In the genomic region with DNA sequence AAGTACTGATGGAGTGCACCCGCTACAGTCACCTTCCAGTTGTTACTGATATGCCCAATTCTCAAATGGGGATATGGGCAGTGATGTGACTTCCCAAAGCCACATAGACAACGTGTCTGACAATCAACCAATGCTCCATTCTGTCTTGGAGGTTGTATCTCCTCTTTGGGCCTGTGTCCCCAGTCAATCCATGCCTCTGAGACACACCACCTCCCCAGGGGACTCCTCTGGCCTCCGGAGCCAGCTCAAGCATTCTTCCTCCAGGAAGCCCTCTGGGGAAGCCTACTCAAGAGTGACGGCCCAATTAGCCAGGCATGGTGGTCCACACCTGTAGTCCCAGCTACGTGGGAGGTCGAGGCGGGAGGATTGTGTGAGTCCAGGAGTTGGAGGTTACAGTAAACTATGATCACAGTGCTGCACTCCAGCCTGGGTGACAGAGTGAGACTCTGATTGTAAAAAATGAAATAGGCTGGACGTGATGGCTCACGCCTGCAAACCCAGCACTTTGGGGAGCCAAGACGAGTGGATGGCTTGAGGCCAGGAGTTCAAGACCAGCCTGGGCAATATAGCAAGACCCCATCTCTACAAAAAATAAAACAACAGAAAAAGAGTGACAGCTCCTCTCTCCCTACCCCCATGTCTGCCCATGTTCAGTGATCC, we compare ENCODE assay signal across 11 cellular contexts. TPM values are rescaled to one million over a fixed set of nuclear protein-coding genes. Genes with fewer than 3 reads are reported as not detected.
DNase-seq lines count a peak whose midpoint lies in the region; ATAC-seq and TF ChIP-seq lines count a peak whose summit lies in the region.
"Had no signal": no experiment of that assay in that cellular context is flagged by ENCODE, and none has a peak within 500 bp of the region (broad histone marks: within the 10 kb centered on the region; RNA-seq: fewer than 3 reads in every experiment).

No MANE protein-coding gene starts in this region.

- H3K27me3 ChIP-seq in GM23338 (ENCODE audit: insufficient read depth) = no peaks in the 10 kb centered on the region
- H3K27me3 ChIP-seq: ascending aorta had no signal

- H3K4me3 ChIP-seq in AG10803 (ENCODE audit: low read length) = no peak overlapping the region
- H3K4me3 ChIP-seq in GM23338 = no peak overlapping the region
- H3K4me3 ChIP-seq: ascending aorta had no signal

- no peak overlapping the region for H2AFZ ChIP-seq in GM23338

- peak; percentile 50 for DNase-seq in AG10803 (ENCODE audit: low read depth)
- DNase-seq in GM23338 (ENCODE audit: low spot score) = peak; percentile 62
- DNase-seq in activated CD4-positive, alpha-beta memory T cell treated with anti-CD3 and anti-CD28 coated beads, Interleukin-2, amount 10 ng/mL, durations not matched to agents 7 days and 5 days = peak; percentile 35
- peak; percentile 3 for DNase-seq in iPS-NIHi11 (ENCODE audit: low spot score)
- DNase-seq in NCI-H1930 (lab: John Stamatoyannopoulos, UW) = no peak
- no peak for DNase-seq in NCI-H510A treated with DMSO at 0.1 percent for 48 hours (lab: John Stamatoyannopoulos, UW)
- DNase-seq in iPS-NIHi7 (ENCODE audit: extremely low spot score) = no peak
- no peak for DNase-seq in effector CD8-positive, alpha-beta T cell (lab: John Stamatoyannopoulos, UW)
- DNase-seq: midbrain, NCI-H69 had no signal

- no peak for TF ChIP-seq CTCF in AG10803 (conservative IDR thresholded peaks at IDR 0.05; ENCODE audit: low read length)
- TF ChIP-seq CTCF in GM23338 (conservative IDR thresholded peaks at IDR 0.05; ENCODE audit: low read depth in 2 of 2) = no peak

- H3K36me3 ChIP-seq in GM23338 (ENCODE audit: insufficient read depth) = peaks cover 46% of the 10 kb centered on the region

- H3K4me1 ChIP-seq in GM23338 (ENCODE audit: insufficient read depth) = no peaks in the 10 kb centered on the region; the same call in 1 of the 2 replicates
- H3K4me1 ChIP-seq: ascending aorta had no signal

- CTCF ChIA-PET in activated CD4-positive, alpha-beta memory T cell treated with anti-CD3 and anti-CD28 coated beads, Interleukin-2, amount 10 ng/mL, durations not matched to agents 7 days and 5 days (lab: Charles Lee) = interaction anchor here (4.4 kb wide), 1 partner anchor 36 kb away, joined by 33 read pairs; no protein-coding TSS in a partner anchor

- peaks cover 43% of the 10 kb centered on the region for H3K9me3 Mint-ChIP-seq in GM23338
- no peaks in the 10 kb centered on the region for H3K9me3 Mint-ChIP-seq in activated CD4-positive, alpha-beta memory T cell treated with anti-CD3 and anti-CD28 coated beads, Interleukin-2, amount 10 ng/mL, durations not matched to agents 7 days and 5 days

- POLR2A ChIA-PET in activated CD4-positive, alpha-beta memory T cell treated with anti-CD3 and anti-CD28 coated beads, Interleukin-2, amount 10 ng/mL, durations not matched to agents 7 days and 5 days (lab: Charles Lee) = interaction anchor here (1.0 to 4.3 kb wide), 7 partner anchors 12 to 126 kb away, joined by 3 to 20 read pairs (median 9); no protein-coding TSS in a partner anchor

- H3K4me3 Mint-ChIP-seq in GM23338 = peak overlapping the region; percentile 29; the same call in 2 of the 3 replicates
- H3K4me3 Mint-ChIP-seq in activated CD4-positive, alpha-beta memory T cell treated with anti-CD3 and anti-CD28 coated beads, Interleukin-2, amount 10 ng/mL, durations not matched to agents 7 days and 5 days = peak overlapping the region; percentile 24

- H3K27ac Mint-ChIP-seq in GM23338 = peak overlapping the region; percentile 26; the same call in 1 of the 2 replicates
- peak overlapping the region; percentile 79 for H3K27ac Mint-ChIP-seq in activated CD4-positive, alpha-beta memory T cell treated with anti-CD3 and anti-CD28 coated beads, Interleukin-2, amount 10 ng/mL, durations not matched to agents 7 days and 5 days

- peaks cover 16% of the 10 kb centered on the region for H3K79me2 ChIP-seq in GM23338 (replicated peaks; ENCODE audit: insufficient read depth)

- H3K9me2 ChIP-seq in GM23338 (ENCODE audit: insufficient read depth) = no peaks in the 10 kb centered on the region

- H3K4me2 ChIP-seq in GM23338 = no peak overlapping the region

- ATAC-seq in GM23338 = peak; percentile 1

- peaks cover 19% of the 10 kb centered on the region for H3K4me1 Mint-ChIP-seq in GM23338
- peaks cover 30% of the 10 kb centered on the region for H3K4me1 Mint-ChIP-seq in activated CD4-positive, alpha-beta memory T cell treated with anti-CD3 and anti-CD28 coated beads, Interleukin-2, amount 10 ng/mL, durations not matched to agents 7 days and 5 days

- H3K27me3 Mint-ChIP-seq in GM23338 (ENCODE audit: insufficient read depth, low read depth, poor library complexity) = peaks cover 92% of the 10 kb centered on the region
- no peaks in the 10 kb centered on the region for H3K27me3 Mint-ChIP-seq in activated CD4-positive, alpha-beta memory T cell treated with anti-CD3 and anti-CD28 coated beads, Interleukin-2, amount 10 ng/mL, durations not matched to agents 7 days and 5 days

- H3K27ac ChIP-seq in GM23338 (ENCODE audit: low read depth) = no peak overlapping the region
- H3K27ac ChIP-seq: ascending aorta had no signal

- peaks cover 49% of the 10 kb centered on the region for H3F3A ChIP-seq in GM23338 (replicated peaks; ENCODE audit: low read depth)

- peaks cover 7% of the 10 kb centered on the region for H4K20me1 ChIP-seq in GM23338 (replicated peaks; ENCODE audit: insufficient read depth)

- peaks cover 57% of the 10 kb centered on the region for H3K36me3 Mint-ChIP-seq in GM23338 (ENCODE audit: low read depth)
- H3K36me3 Mint-ChIP-seq in activated CD4-positive, alpha-beta memory T cell treated with anti-CD3 and anti-CD28 coated beads, Interleukin-2, amount 10 ng/mL, durations not matched to agents 7 days and 5 days (ENCODE audit: low read depth) = peaks cover 38% of the 10 kb centered on the region

TF ChIP-seq in GM23338, 12 proteins besides CTCF, POLR2A, EP300 and RAD21 (continues in another document):
- no peak for TF ChIP-seq CREB1 (CRISPR knock-in tag; IDR thresholded peaks at IDR 0.05; ENCODE audit: low read depth)
- TF ChIP-seq, protein P1, sequence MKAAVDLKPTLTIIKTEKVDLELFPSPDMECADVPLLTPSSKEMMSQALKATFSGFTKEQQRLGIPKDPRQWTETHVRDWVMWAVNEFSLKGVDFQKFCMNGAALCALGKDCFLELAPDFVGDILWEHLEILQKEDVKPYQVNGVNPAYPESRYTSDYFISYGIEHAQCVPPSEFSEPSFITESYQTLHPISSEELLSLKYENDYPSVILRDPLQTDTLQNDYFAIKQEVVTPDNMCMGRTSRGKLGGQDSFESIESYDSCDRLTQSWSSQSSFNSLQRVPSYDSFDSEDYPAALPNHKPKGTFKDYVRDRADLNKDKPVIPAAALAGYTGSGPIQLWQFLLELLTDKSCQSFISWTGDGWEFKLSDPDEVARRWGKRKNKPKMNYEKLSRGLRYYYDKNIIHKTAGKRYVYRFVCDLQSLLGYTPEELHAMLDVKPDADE (IDR thresholded peaks at IDR 0.05) = no peak
- no peak for TF ChIP-seq POLR2AphosphoS5 (IDR thresholded peaks at IDR 0.05; ENCODE audit: low read depth)
- no peak for TF ChIP-seq JUNB (IDR thresholded peaks at IDR 0.05; ENCODE audit: unreplicated experiment)
- no peak for TF ChIP-seq EZH2 (IDR thresholded peaks at IDR 0.05; ENCODE audit: low read depth, unreplicated experiment)
- TF ChIP-seq ZNF331 (CRISPR knock-in tag; IDR thresholded peaks at IDR 0.05; ENCODE audit: low read depth) = no peak
- TF ChIP-seq ZNF114 (CRISPR knock-in tag; IDR thresholded peaks at IDR 0.05) = no peak

RNA-seq across cellular contexts. Expression of gene ACTB, which starts 7.2 kb away (rescaled TPM):
- 6,061 and 6,196 TPM in 2 replicates for total RNA-seq in GM23338 (2014; rRNA removed; shearing (Covaris generic))
- polyA plus RNA-seq in GM23338 (2016; fragmentation: Nextera tagmentation; extraction: Ambion mirVana) = 11,484 and 12,398 TPM in 2 replicates
- over 10,000 TPM; 11,429 to 11,435 TPM for total RNA-seq in activated CD4-positive, alpha-beta memory T cell treated with anti-CD3 and anti-CD28 coated beads, Interleukin-2, amount 10 ng/mL, durations not matched to agents 7 days and 5 days

RNA-seq across cellular contexts. Expression of gene FBXL18, which starts 9.6 kb away (rescaled TPM):
- total RNA-seq in GM23338 (2014; rRNA removed; shearing (Covaris generic)) = 18.1 and 21.8 TPM in 2 replicates
- polyA plus RNA-seq in GM23338 (2016; fragmentation: Nextera tagmentation; extraction: Ambion mirVana) = 10.5 and 11.6 TPM in 2 replicates
- total RNA-seq in activated CD4-positive, alpha-beta memory T cell treated with anti-CD3 and anti-CD28 coated beads, Interleukin-2, amount 10 ng/mL, durations not matched to agents 7 days and 5 days = 10 to 100 TPM in 1 of 2 experiments, 1 to 10 TPM in 1; 9.4 to 10.1 TPM

Comparison
In these comparisons a context has a peak if more than half of its experiments do, and no peak if none do; other contexts are left out.
1. DNase-seq: peak in AG10803 (single experiment), GM23338 (single experiment), activated CD4-positive, alpha-beta memory T cell treated with anti-CD3 and anti-CD28 coated beads, Interleukin-2, amount 10 ng/mL, durations not matched to agents 7 days and 5 days (single experiment) and iPS-NIHi11 (single experiment); none in NCI-H1930 (0 of 2), NCI-H510A treated with DMSO at 0.1 percent for 48 hours (single experiment), iPS-NIHi7 (single experiment) and effector CD8-positive, alpha-beta T cell (single experiment).